Comparison of ENCODE assay signal across 22 cellular contexts in the genomic region with DNA sequence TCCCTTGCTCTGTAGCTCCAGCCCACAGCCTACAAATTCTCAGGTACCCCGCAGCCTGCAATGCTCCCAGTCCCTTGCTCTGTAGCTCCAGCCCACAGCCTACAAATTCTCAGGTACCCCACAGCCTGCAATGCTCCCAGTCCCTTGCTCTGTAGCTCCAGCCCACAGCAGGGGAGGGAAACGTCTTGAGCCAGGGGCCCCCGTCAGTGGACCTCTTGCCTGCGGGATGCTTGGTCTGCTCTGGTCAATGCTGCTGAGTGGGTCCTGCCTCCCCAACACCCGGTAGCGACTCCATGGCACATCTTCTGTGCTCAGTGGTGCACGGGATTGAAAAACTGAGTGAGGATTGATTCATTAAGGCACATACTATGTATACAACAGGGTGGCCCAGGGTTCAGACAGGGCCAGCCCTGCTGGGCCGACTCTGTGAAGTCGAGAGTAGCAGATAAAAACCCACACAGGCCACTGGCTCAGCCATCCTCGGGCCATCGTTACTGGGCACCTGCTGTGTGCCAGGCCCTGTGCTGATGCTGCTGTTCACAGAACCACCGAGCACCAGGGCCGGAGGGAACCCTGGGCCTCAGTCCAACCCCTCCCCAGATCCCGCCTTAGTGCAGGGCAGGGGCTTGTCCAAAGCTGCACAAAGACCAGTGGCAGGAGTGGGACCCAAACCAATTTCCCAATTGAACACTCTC.
A peak's percentile ranks its signal among the peaks of the same experiment; 100 is the strongest.
DNase-seq lines count a peak whose midpoint lies in the region; ATAC-seq, FAIRE-seq and TF ChIP-seq lines count a peak whose summit lies in the region.
"Had no signal": no experiment of that assay in that cellular context is flagged by ENCODE, and none has a peak within 500 bp of the region (broad histone marks: within the 10 kb centered on the region; RNA-seq: fewer than 3 reads in every experiment).

No MANE protein-coding gene starts in this region.

- H3K36me3 ChIP-seq in adrenal gland (replicated peaks in 1 of 2): peaks cover 0 to 57% of the 10 kb centered on the region in 2 donors
- H3K36me3 ChIP-seq: left lung had no signal

- FAIRE-seq in frontal cortex (lab: Jason Lieb, UNC): no peak
- FAIRE-seq: bronchial epithelial cell, colon, H54 had no signal

- TF ChIP-seq POLR2A in adrenal gland (IDR thresholded peaks at IDR 0.05): no peak

- intact Hi-C loops in left cardiac atrium (cut with DNase I): no loop called here
- intact Hi-C loops in left ventricle myocardium superior (cut with micrococcal nuclease): no loop called here
- intact Hi-C loops in adrenal gland (cut with DNase I): no loop called here

- H3K9me3 ChIP-seq in adrenal gland (replicated peaks in 1 of 3): no peaks in the 10 kb centered on the region
- H3K9me3 ChIP-seq: left lung, psoas muscle had no signal

- no peaks in the 10 kb centered on the region for H3K27me3 ChIP-seq in adrenal gland
- H3K27me3 ChIP-seq: BLaER1 treated with 17β-estradiol and CSF1 and Interleukin-3, amounts not matched to agents 10 nM and 100 nM; left lung had no signal

- no peak overlapping the region for H3K27ac ChIP-seq in adrenal gland
- H3K27ac ChIP-seq: BLaER1 treated with 17β-estradiol and CSF1 and Interleukin-3, amounts not matched to agents 10 nM and 100 nM; left lung; psoas muscle had no signal

- H3K4me3 ChIP-seq in adrenal gland: no peak overlapping the region
- H3K4me3 ChIP-seq: BLaER1 treated with 17β-estradiol and CSF1 and Interleukin-3, amounts not matched to agents 10 nM and 100 nM; left lung; psoas muscle had no signal

- peak; percentile 12 for DNase-seq in left cardiac atrium
- no peak for DNase-seq in left ventricle myocardium superior
- peak in 4 of 7 donors; percentile 4 to 11 (median 10) for DNase-seq in adrenal gland
- no peak for DNase-seq in nephron progenitor cell
- DNase-seq in T-helper 9 cell: no peak
- DNase-seq in frontal cortex (ENCODE audit: low spot score in 2 of 2): no peak
- DNase-seq in kidney glomerular epithelial cell (lab: John Stamatoyannopoulos, UW): no peak
- DNase-seq: COR-L47; effector CD4-positive, alpha-beta T cell; hypothalamus; NCI-H1417 treated with DMSO at 0.1 percent for 48 hours; NCI-H226; NCI-H526 treated with DMSO at 0.1 percent for 48 hours had no signal

- H3K9me3 Mint-ChIP-seq in nephron progenitor cell: no peaks in the 10 kb centered on the region
- H3K9me3 Mint-ChIP-seq: activated CD4-positive, alpha-beta T cell treated with anti-CD3 and anti-CD28 coated beads, Interleukin-2, amount 10 ng/mL, durations not matched to agents 24 days and 14 days; activated naive CD4-positive, alpha-beta T cell treated with anti-CD3 and anti-CD28 coated beads, Interleukin-2, amount 50 U/mL, for 24 hours; stimulated activated effector memory CD8-positive, alpha-beta T cell treated with anti-CD3 and anti-CD28 coated beads, Interleukin-12 subunit alpha, Interleukin-12 subunit beta, amount 100 ng/mL, for 72 hours had no signal

- H3K4me1 ChIP-seq in adrenal gland (replicated peaks in 1 of 2): peaks cover 0 to 12% of the 10 kb centered on the region in 2 donors
- H3K4me1 ChIP-seq: left lung, psoas muscle had no signal

- WGBS in adrenal gland, 4 donors: 91 to 97% (median 93%) methylated on average over 7 to 14 of the region's 14 CpGs

- peaks cover 7% of the 10 kb centered on the region for H3K4me1 Mint-ChIP-seq in nephron progenitor cell
- H3K4me1 Mint-ChIP-seq: activated CD4-positive, alpha-beta T cell treated with anti-CD3 and anti-CD28 coated beads, Interleukin-2, amount 10 ng/mL, durations not matched to agents 24 days and 14 days; activated naive CD4-positive, alpha-beta T cell treated with anti-CD3 and anti-CD28 coated beads, Interleukin-2, amount 50 U/mL, for 24 hours had no signal

- TF ChIP-seq CTCF in adrenal gland (IDR thresholded peaks at IDR 0.05) (no peak), nephron progenitor cell (IDR thresholded peaks at IDR 0.05) (no peak)

- no peak overlapping the region for H3K4me3 Mint-ChIP-seq in nephron progenitor cell
- H3K4me3 Mint-ChIP-seq: activated CD4-positive, alpha-beta T cell treated with anti-CD3 and anti-CD28 coated beads, Interleukin-2, amount 10 ng/mL, durations not matched to agents 24 days and 14 days; activated naive CD4-positive, alpha-beta T cell treated with anti-CD3 and anti-CD28 coated beads, Interleukin-2, amount 50 U/mL, for 24 hours; stimulated activated effector memory CD8-positive, alpha-beta T cell treated with anti-CD3 and anti-CD28 coated beads, Interleukin-12 subunit alpha, Interleukin-12 subunit beta, amount 100 ng/mL, for 72 hours had no signal

- ATAC-seq in left cardiac atrium (no peak), left ventricle myocardium superior (no peak)
- ATAC-seq: left lung; psoas muscle; stimulated activated effector memory CD8-positive, alpha-beta T cell treated with anti-CD3 and anti-CD28 coated beads, Interleukin-12 subunit alpha, Interleukin-12 subunit beta, amount 100 ng/mL, for 72 hours had no signal

- no peaks in the 10 kb centered on the region for H3K27me3 Mint-ChIP-seq in nephron progenitor cell (ENCODE audit: low read depth, poor library complexity)
- H3K27me3 Mint-ChIP-seq: activated CD4-positive, alpha-beta T cell treated with anti-CD3 and anti-CD28 coated beads, Interleukin-2, amount 10 ng/mL, durations not matched to agents 24 days and 14 days; activated naive CD4-positive, alpha-beta T cell treated with anti-CD3 and anti-CD28 coated beads, Interleukin-2, amount 50 U/mL, for 24 hours had no signal

- no peaks in the 10 kb centered on the region for H3K36me3 Mint-ChIP-seq in nephron progenitor cell (ENCODE audit: low read depth)
- H3K36me3 Mint-ChIP-seq: activated naive CD4-positive, alpha-beta T cell treated with anti-CD3 and anti-CD28 coated beads, Interleukin-2, amount 50 U/mL, for 24 hours; stimulated activated effector memory CD8-positive, alpha-beta T cell treated with anti-CD3 and anti-CD28 coated beads, Interleukin-12 subunit alpha, Interleukin-12 subunit beta, amount 100 ng/mL, for 72 hours had no signal

- peak overlapping the region; percentile 34 for H3K27ac Mint-ChIP-seq in nephron progenitor cell
- H3K27ac Mint-ChIP-seq: activated CD4-positive, alpha-beta T cell treated with anti-CD3 and anti-CD28 coated beads, Interleukin-2, amount 10 ng/mL, durations not matched to agents 24 days and 14 days; activated naive CD4-positive, alpha-beta T cell treated with anti-CD3 and anti-CD28 coated beads, Interleukin-2, amount 50 U/mL, for 24 hours; stimulated activated effector memory CD8-positive, alpha-beta T cell treated with anti-CD3 and anti-CD28 coated beads, Interleukin-12 subunit alpha, Interleukin-12 subunit beta, amount 100 ng/mL, for 72 hours had no signal

Comparison
In these comparisons a context has a peak if more than half of its experiments do, and no peak if none do; other contexts are left out.
1. DNase-seq: peak in left cardiac atrium (single experiment) and adrenal gland (4 of 7); none in left ventricle myocardium superior (single experiment), nephron progenitor cell (single experiment), T-helper 9 cell (single experiment), frontal cortex (0 of 2) and kidney glomerular epithelial cell (single experiment).